Comparison of ENCODE assay signal across 1 cellular context in the genomic region with DNA sequence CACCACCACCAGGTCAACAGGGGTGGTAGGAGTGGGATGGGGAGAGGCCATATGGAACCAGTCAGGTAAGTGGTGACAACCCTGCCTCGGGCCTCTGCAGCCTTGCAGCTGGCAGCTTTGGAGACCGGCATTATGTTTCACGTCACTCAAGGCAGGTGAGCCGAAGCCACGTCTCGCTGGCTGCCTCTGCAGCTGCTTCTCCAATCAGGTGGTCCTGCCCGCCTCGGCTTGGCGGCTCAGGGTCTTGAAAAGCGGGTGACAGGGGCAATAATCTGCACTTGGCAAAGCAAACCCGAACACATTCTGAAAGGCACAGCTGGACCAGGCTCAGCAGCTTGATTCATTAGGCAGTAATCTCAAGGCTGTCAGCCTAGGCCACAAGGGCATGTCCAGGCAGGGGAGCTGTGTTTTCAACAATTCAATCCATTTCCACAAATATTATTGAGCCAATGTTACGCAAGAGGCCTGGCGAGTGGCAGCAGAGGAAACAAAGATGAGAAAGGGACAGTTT.
TF ChIP-seq lines count a peak whose summit lies in the region.

No MANE protein-coding gene starts in this region.

TF ChIP-seq in IMR-90, 13 proteins besides CTCF, POLR2A, EP300 and RAD21:
- TF ChIP-seq CEBPB (IDR thresholded peaks at IDR 0.05; ENCODE audit: low read depth, low read length): peak; percentile 71
- TF ChIP-seq CHD1 (IDR thresholded peaks at IDR 0.05; ENCODE audit: low read depth, low read length): no peak
TF ChIP-seq in IMR-90: peak in this region for 1.
